8 cellular contexts compared by ENCODE assay signal in the genomic region with DNA sequence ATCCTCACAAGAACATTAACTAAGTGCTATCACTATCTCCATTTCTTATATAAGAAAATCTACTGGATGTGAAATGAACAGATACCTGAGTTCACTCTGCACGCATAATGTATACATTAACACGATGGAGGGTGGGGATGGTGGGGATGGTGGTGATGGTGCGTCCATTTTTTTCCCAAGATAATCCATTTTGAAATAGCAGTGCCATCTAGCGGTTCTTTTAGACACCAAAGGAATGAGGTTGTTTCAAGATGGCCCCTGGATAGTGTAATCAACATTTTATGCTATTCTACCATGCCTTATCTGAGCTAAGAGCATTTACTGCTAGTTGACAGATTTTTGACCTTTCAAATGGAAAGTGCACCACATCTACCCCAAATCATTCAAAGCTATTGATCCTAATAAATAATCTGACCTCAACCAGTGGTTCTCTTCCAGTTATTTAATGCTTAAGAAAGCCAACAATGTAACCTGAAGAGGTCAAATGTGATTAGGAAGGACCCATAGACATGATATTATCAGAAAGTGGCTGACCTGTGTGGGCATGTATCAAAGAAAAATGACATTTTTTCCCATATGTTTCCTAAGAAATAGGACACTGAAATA.
DNase-seq lines count a peak whose midpoint lies in the region; ATAC-seq and TF ChIP-seq lines count a peak whose summit lies in the region.

No MANE protein-coding gene starts in this region.

- no peak overlapping the region for H3K4me3 Mint-ChIP-seq in WTC11

- CTCF ChIA-PET in A673 (lab: Charles Lee): interaction anchor here (0.6 kb wide), 1 partner anchor 514 kb away, joined by 3 read pairs; no protein-coding TSS in a partner anchor
- CTCF ChIA-PET in WTC11 (lab: Charles Lee): interaction anchor here (0.6 to 1.8 kb wide), 6 partner anchors 9 to 448 kb away, joined by 3 to 8 read pairs (median 4); no protein-coding TSS in a partner anchor

- H3K36me3 ChIP-seq in A673 (ENCODE audit: insufficient read depth, low read length, poor library complexity, severe bottlenecking): no peaks in the 10 kb centered on the region
- no peaks in the 10 kb centered on the region for H3K36me3 ChIP-seq in liver (ENCODE audit: control insufficient read depth in 4 of 4, insufficient read depth in 3 of 4, low read depth in 1 of 4, low read length in 3 of 4)

- H3K27me3 ChIP-seq in A673 (replicated peaks; ENCODE audit: insufficient read depth, low read depth, low read length, poor library complexity): no peaks in the 10 kb centered on the region
- H3K27me3 ChIP-seq in liver (ENCODE audit: control insufficient read depth in 4 of 4, insufficient read depth in 4 of 4, low read length in 3 of 4): no peaks in the 10 kb centered on the region

- no peaks in the 10 kb centered on the region for H3K9me3 ChIP-seq in A673 (ENCODE audit: low read depth, low read length, poor library complexity, severe bottlenecking)
- H3K9me3 ChIP-seq in liver (ENCODE audit: control insufficient read depth in 4 of 4, low read length in 3 of 4): no peaks in the 10 kb centered on the region

- H3K9me3 Mint-ChIP-seq in WTC11: no peaks in the 10 kb centered on the region

- H3K36me3 Mint-ChIP-seq in WTC11: no peaks in the 10 kb centered on the region

- peak; percentile 65 to 71 for TF ChIP-seq RAD21 in liver (IDR thresholded peaks at IDR 0.05)

- H3K27me3 Mint-ChIP-seq in WTC11 (ENCODE audit: low read depth): no peaks in the 10 kb centered on the region

- intact Hi-C loops in A673 (cut with micrococcal nuclease; ENCODE audit: unreplicated experiment): loop anchor here (1.0 to 5.0 kb wide), 4 partner anchors 447 to 1508 kb away; no protein-coding TSS in a partner anchor

- H3K4me3 ChIP-seq in A673 (ENCODE audit: low read depth, low read length, poor library complexity, severe bottlenecking) (no peak overlapping the region), liver (ENCODE audit: low read depth in 1 of 3, low read length in 3 of 3) (no peak overlapping the region)

- no peaks in the 10 kb centered on the region for H3K4me1 ChIP-seq in A673 (ENCODE audit: insufficient read depth, low read length, poor library complexity, severe bottlenecking)
- H3K4me1 ChIP-seq in liver (ENCODE audit: control insufficient read depth in 4 of 4, insufficient read depth in 4 of 4, low read length in 3 of 4): no peaks in the 10 kb centered on the region

- BruUV-seq in A673 (replicated peaks; lab: Mats Ljungman, UMichigan): no TSS peak

- H3K9ac ChIP-seq in liver (ENCODE audit: low read depth in 1 of 2, low read length in 2 of 2): no peak overlapping the region

- H3K27ac Mint-ChIP-seq in WTC11: no peak overlapping the region

- peaks cover 23% of the 10 kb centered on the region for H3K4me1 Mint-ChIP-seq in WTC11

- H3K27ac ChIP-seq in A673 (ENCODE audit: low read depth, low read length, poor library complexity, severe bottlenecking): no peak overlapping the region
- no peak overlapping the region for H3K27ac ChIP-seq in liver (ENCODE audit: low read depth in 1 of 2, low read length in 2 of 2)

- peak; percentile 76 for DNase-seq in A673 (ENCODE audit: low spot score)
- peak; percentile 7 for DNase-seq in GM13976 (ENCODE audit: low spot score)
- peak; percentile 52 for DNase-seq in KBM-7
- DNase-seq in WTC11 (ENCODE audit: low spot score): no peak
- no peak for DNase-seq in CD1c-positive myeloid dendritic cell (ENCODE audit: extremely low spot score)
- DNase-seq in DMS153 (lab: John Stamatoyannopoulos, UW): no peak
- DNase-seq in activated gamma-delta T cell (lab: John Stamatoyannopoulos, UW): no peak

- in situ Hi-C loops in GM13976 (cut with MboI; ENCODE audit: low sequenced_read_pairs, unreplicated experiment) (loop anchor here (25.0 kb wide), 1 partner anchor 443 kb away; no protein-coding TSS in a partner anchor), KBM-7 (cut with MboI; ENCODE audit: low pct_unique_long_range_greater_than_20kb, low sequenced_read_pairs) (loop anchor here (25.0 kb wide), 1 partner anchor 443 kb away; no protein-coding TSS in a partner anchor)

- POLR2A ChIA-PET in A673 (lab: Charles Lee; ENCODE audit: low non-redundant PET): no interaction called here
- POLR2A ChIA-PET in WTC11 (lab: Charles Lee): interaction anchor here (0.6 kb wide), 1 partner anchor 47 kb away, joined by 4 read pairs; no protein-coding TSS in a partner anchor

- 15% methylated on average over 4 of the region's 4 CpGs for WGBS in liver

- ATAC-seq in WTC11: peak; percentile 80

- peak; percentile 77 for TF ChIP-seq CTCF in A673 (conservative IDR thresholded peaks at IDR 0.05; ENCODE audit: low read depth, low read length)
- peak; percentile 24 for TF ChIP-seq CTCF in GM13976 (IDR thresholded peaks at IDR 0.05; ENCODE audit: borderline replicate concordance, control extremely low read depth, extremely low read depth, insufficient read depth, missing control alignments)
- 0 out of 2 replicates have a peak, but pooled peaks have one; percentile 13 for TF ChIP-seq CTCF in WTC11 (IDR thresholded peaks at IDR 0.05)
- TF ChIP-seq CTCF in liver (IDR thresholded peaks at IDR 0.05; ENCODE audit: low read depth, low read length, missing input control): peak; percentile 31

TF ChIP-seq in WTC11, 78 proteins besides CTCF, POLR2A, EP300 and RAD21 (continues in another document):
- TF ChIP-seq HMGA2 (CRISPR knock-in tag; IDR thresholded peaks at IDR 0.05): no peak
- TF ChIP-seq FOXJ3 (CRISPR knock-in tag; IDR thresholded peaks at IDR 0.05; ENCODE audit: borderline replicate concordance): no peak
- TF ChIP-seq, protein P1, sequence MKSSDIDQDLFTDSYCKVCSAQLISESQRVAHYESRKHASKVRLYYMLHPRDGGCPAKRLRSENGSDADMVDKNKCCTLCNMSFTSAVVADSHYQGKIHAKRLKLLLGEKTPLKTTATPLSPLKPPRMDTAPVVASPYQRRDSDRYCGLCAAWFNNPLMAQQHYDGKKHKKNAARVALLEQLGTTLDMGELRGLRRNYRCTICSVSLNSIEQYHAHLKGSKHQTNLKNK (CRISPR knock-in tag; IDR thresholded peaks at IDR 0.05): no peak
- TF ChIP-seq FOXK1 (CRISPR knock-in tag; IDR thresholded peaks at IDR 0.05): no peak
- TF ChIP-seq, protein P2, sequence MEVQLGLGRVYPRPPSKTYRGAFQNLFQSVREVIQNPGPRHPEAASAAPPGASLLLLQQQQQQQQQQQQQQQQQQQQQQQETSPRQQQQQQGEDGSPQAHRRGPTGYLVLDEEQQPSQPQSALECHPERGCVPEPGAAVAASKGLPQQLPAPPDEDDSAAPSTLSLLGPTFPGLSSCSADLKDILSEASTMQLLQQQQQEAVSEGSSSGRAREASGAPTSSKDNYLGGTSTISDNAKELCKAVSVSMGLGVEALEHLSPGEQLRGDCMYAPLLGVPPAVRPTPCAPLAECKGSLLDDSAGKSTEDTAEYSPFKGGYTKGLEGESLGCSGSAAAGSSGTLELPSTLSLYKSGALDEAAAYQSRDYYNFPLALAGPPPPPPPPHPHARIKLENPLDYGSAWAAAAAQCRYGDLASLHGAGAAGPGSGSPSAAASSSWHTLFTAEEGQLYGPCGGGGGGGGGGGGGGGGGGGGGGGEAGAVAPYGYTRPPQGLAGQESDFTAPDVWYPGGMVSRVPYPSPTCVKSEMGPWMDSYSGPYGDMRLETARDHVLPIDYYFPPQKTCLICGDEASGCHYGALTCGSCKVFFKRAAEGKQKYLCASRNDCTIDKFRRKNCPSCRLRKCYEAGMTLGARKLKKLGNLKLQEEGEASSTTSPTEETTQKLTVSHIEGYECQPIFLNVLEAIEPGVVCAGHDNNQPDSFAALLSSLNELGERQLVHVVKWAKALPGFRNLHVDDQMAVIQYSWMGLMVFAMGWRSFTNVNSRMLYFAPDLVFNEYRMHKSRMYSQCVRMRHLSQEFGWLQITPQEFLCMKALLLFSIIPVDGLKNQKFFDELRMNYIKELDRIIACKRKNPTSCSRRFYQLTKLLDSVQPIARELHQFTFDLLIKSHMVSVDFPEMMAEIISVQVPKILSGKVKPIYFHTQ (CRISPR knock-in tag; IDR thresholded peaks at IDR 0.05): no peak
- TF ChIP-seq TEAD4 (CRISPR knock-in tag; IDR thresholded peaks at IDR 0.05): no peak

TF ChIP-seq in liver, 16 proteins besides CTCF, POLR2A, EP300 and RAD21:
- TF ChIP-seq YY1 (IDR thresholded peaks at IDR 0.05): peak; percentile 67
- TF ChIP-seq RXRA (IDR thresholded peaks at IDR 0.05): no peak

Comparison
In these comparisons a context has a peak if more than half of its experiments do, and no peak if none do; other contexts are left out.
1. DNase-seq: peak in A673 (single experiment), GM13976 (single experiment) and KBM-7 (single experiment); none in WTC11 (single experiment), CD1c-positive myeloid dendritic cell (single experiment), DMS153 (single experiment) and activated gamma-delta T cell (single experiment).
2. CTCF ChIP-seq: peak in every context shown above with its lines; median percentile 77 in A673; 31 in liver; 24 in GM13976; 13 in WTC11.